ENCODE assay signal across 9 cellular contexts in the genomic region with DNA sequence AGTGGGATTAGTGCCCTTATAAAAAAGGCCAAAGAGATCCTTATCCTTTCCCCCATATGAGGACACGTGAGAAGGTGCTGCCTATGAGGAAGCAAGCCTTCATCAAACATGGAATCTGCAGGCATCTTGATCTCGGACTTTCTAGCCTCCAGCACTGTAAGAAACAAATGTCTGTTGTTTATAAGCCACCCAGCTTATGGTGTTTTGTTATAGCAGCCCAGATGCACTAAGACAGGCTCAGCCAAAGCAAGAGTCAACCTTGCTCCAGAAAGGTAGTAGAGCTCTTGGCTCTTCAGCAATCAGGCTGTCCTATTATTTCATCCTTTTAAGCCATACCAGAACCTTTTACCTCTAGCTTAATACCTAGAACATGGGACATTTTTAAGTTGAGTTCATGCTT.
"Had no signal": no experiment of that assay in that cellular context is flagged by ENCODE, and none has a peak within 500 bp of the region (broad histone marks: within the 10 kb centered on the region; RNA-seq: fewer than 3 reads in every experiment).

No MANE protein-coding gene starts in this region.

- H3K36me3 ChIP-seq: HAP-1 had no signal

- ATAC-seq: HCT116, HepG2 had no signal

- H3K27ac ChIP-seq: GM23248, HL-60 had no signal

- H3K9me3 ChIP-seq: HAP-1 had no signal

- FAIRE-seq: HepG2 had no signal

- H3K4me3 ChIP-seq: GM23248, HAP-1 had no signal

- H2AFZ ChIP-seq: GM23248 had no signal

- H3K9ac ChIP-seq: GM23248 had no signal

- DNase-seq: GM23248, GOT3, H7, HFFc6, KG1 had no signal
